ENCODE assay signal across 8 cellular contexts in genomic region chr22:28791841-28792490, GRCh38. TPM values are rescaled to one million over a fixed set of nuclear protein-coding genes. Genes with fewer than 3 reads are reported as not detected.
DNase-seq lines count a peak whose midpoint lies in the region; ATAC-seq and TF ChIP-seq lines count a peak whose summit lies in the region.

No MANE protein-coding gene starts in this region.

- H3K36me3 Mint-ChIP-seq in CD8-positive, alpha-beta memory T cell, result peaks cover 13 to 64% (median 24%) of the 10 kb centered on the region in 3 donors

- DNase-seq in CD8-positive, alpha-beta memory T cell, result no peak
- DNase-seq in body of pancreas (no peak), HPDE6-E6E7 (ENCODE audit: extremely low spot score) (no peak), hippocampal formation (lab: John Stamatoyannopoulos, UW) (no peak), osteoblast (ENCODE audit: insufficient read length, low spot score, missing footprints) (no peak)

- intact Hi-C loops in body of pancreas (cut with DNase I), result no loop called here

- peaks cover 57% of the 10 kb centered on the region for H3K4me1 ChIP-seq in CD8-positive, alpha-beta memory T cell (ENCODE audit: insufficient read depth, low read length)
- H3K4me1 ChIP-seq in body of pancreas (peaks cover 55% of the 10 kb centered on the region), osteoblast (ENCODE audit: insufficient read depth, low read length) (peaks cover 4% of the 10 kb centered on the region)

- CTCF ChIA-PET in CD8-positive, alpha-beta memory T cell (lab: Charles Lee), result interaction anchor here (1.1 to 1.3 kb wide), 4 partner anchors 17 to 192 kb away, joined by 3 to 4 read pairs (median 4); partner anchors contain the start of gene CCDC117

- peak overlapping the region; percentile 30 to 94 (median 78) for H3K27ac Mint-ChIP-seq in CD8-positive, alpha-beta memory T cell

- no peaks in the 10 kb centered on the region for H3K9me3 ChIP-seq in CD8-positive, alpha-beta memory T cell (ENCODE audit: low read length)
- H3K9me3 ChIP-seq in body of pancreas (no peaks in the 10 kb centered on the region), osteoblast (ENCODE audit: low read depth, low read length) (no peaks in the 10 kb centered on the region)

- peaks cover 33% of the 10 kb centered on the region for H4K20me1 ChIP-seq in osteoblast (ENCODE audit: insufficient read depth, low read length)

- H3K9me3 Mint-ChIP-seq in CD8-positive, alpha-beta memory T cell, result no peaks in the 10 kb centered on the region

- no peak overlapping the region for H3K4me2 ChIP-seq in osteoblast (ENCODE audit: insufficient read depth, low read length)

- WGBS in body of pancreas, 2 donors, result 26 to 41% methylated on average over 3 of the region's 3 CpGs

- TF ChIP-seq CTCF in body of pancreas (IDR thresholded peaks at IDR 0.05), result no peak
- TF ChIP-seq CTCF in osteoblast (IDR thresholded peaks at IDR 0.05; ENCODE audit: extremely low read depth, low read depth, low read length), result no peak

- no peaks in the 10 kb centered on the region for H3K27me3 ChIP-seq in CD8-positive, alpha-beta memory T cell (ENCODE audit: insufficient read depth, low read length, poor library complexity, severe bottlenecking)
- H3K27me3 ChIP-seq in body of pancreas (no peaks in the 10 kb centered on the region), osteoblast (ENCODE audit: insufficient read depth, low read length) (no peaks in the 10 kb centered on the region)

- no peaks in the 10 kb centered on the region for H3K27me3 Mint-ChIP-seq in CD8-positive, alpha-beta memory T cell

- ATAC-seq in GM19452 (IDR thresholded peaks at IDR 0.05; ENCODE audit: unreplicated experiment) (peak; percentile 64), HG03460 (IDR thresholded peaks at IDR 0.05; ENCODE audit: unreplicated experiment) (peak; percentile 61), body of pancreas (peak; percentile 5), HG02571 (IDR thresholded peaks at IDR 0.05; ENCODE audit: unreplicated experiment) (no peak)

- H3K27ac ChIP-seq in CD8-positive, alpha-beta memory T cell (ENCODE audit: low read depth, low read length), result peak overlapping the region; percentile 17
- H3K27ac ChIP-seq in body of pancreas (peak overlapping the region; percentile 39 to 100 (median 67)), osteoblast (ENCODE audit: low read depth, low read length) (no peak overlapping the region)

- H3K4me3 Mint-ChIP-seq in CD8-positive, alpha-beta memory T cell, result peak overlapping the region; percentile 14 to 70 (median 38)

- peaks cover 42% of the 10 kb centered on the region for H3K36me3 ChIP-seq in CD8-positive, alpha-beta memory T cell (ENCODE audit: insufficient read depth, low read length)
- H3K36me3 ChIP-seq in body of pancreas (replicated peaks in 1 of 2; ENCODE audit: insufficient read depth in 1 of 2, low read depth in 2 of 2) (peaks cover 18 to 23% of the 10 kb centered on the region in 2 donors), osteoblast (ENCODE audit: insufficient read depth, low read length) (peaks cover 50% of the 10 kb centered on the region)

- POLR2A ChIA-PET in CD8-positive, alpha-beta memory T cell (lab: Charles Lee), result no interaction called here

- H2AFZ ChIP-seq in osteoblast (ENCODE audit: low read length), result no peak overlapping the region

- peaks cover 60 to 71% (median 70%) of the 10 kb centered on the region in 3 donors for H3K4me1 Mint-ChIP-seq in CD8-positive, alpha-beta memory T cell

- peaks cover 23% of the 10 kb centered on the region for H3K79me2 ChIP-seq in osteoblast (ENCODE audit: insufficient read depth, low read length)

- no peak overlapping the region for H3K4me3 ChIP-seq in CD8-positive, alpha-beta memory T cell (ENCODE audit: low read length)
- H3K4me3 ChIP-seq in body of pancreas (no peak overlapping the region), osteoblast (ENCODE audit: insufficient read depth, low read length) (no peak overlapping the region)

- TF ChIP-seq POLR2A in body of pancreas (IDR thresholded peaks at IDR 0.05), result no peak

RNA-seq across cellular contexts. Expression of gene XBP1, which starts 8.4 kb away (rescaled TPM):
- total RNA-seq in CD8-positive, alpha-beta memory T cell, result 10 to 100 TPM; 67.3 to 71.4 TPM
- 395 TPM for polyA plus RNA-seq in CD8-positive, alpha-beta memory T cell
- total RNA-seq in body of pancreas, result 100 to 1,000 TPM; 642 to 771 TPM
- total RNA-seq in osteoblast, result 199 and 219 TPM in 2 replicates

RNA-seq across cellular contexts. Expression of gene CCDC117, which starts 19.5 kb away (rescaled TPM):
- 10 to 100 TPM; 20.9 to 24.6 TPM for total RNA-seq in CD8-positive, alpha-beta memory T cell
- 11.2 TPM for polyA plus RNA-seq in CD8-positive, alpha-beta memory T cell
- total RNA-seq in body of pancreas (10 to 100 TPM; 13.8 to 16.3 TPM), osteoblast (25.9 and 28.6 TPM in 2 replicates)

RNA-seq across cellular contexts. Expression of gene HSCB, which starts 50.1 kb away (rescaled TPM):
- 10 to 100 TPM; 10.9 to 12.6 TPM for total RNA-seq in CD8-positive, alpha-beta memory T cell
- polyA plus RNA-seq in CD8-positive, alpha-beta memory T cell, result 14.6 TPM
- total RNA-seq in body of pancreas (10 to 100 TPM; 11.7 to 14.2 TPM), osteoblast (13.0 and 16.8 TPM in 2 replicates)

RNA-seq across cellular contexts. Expression of gene CHEK2, which starts 50.3 kb away (rescaled TPM):
- total RNA-seq in CD8-positive, alpha-beta memory T cell, result 1 to 10 TPM; 4.5 to 7.7 TPM
- polyA plus RNA-seq in CD8-positive, alpha-beta memory T cell, result 5.2 TPM
- total RNA-seq in body of pancreas (1 to 10 TPM in 1 of 2 donors, under 1 TPM in 1; 0.66 to 2.1 TPM), osteoblast (10.0 and 13.4 TPM in 2 replicates)
